9 cellular contexts compared by ENCODE assay signal in genomic region chr2:237486819-237487448, GRCh38. TPM values are rescaled to one million over a fixed set of nuclear protein-coding genes. Genes with fewer than 3 reads are reported as not detected.
DNase-seq lines count a peak whose midpoint lies in the region; ATAC-seq and TF ChIP-seq lines count a peak whose summit lies in the region.
"Had no signal": no experiment of that assay in that cellular context is flagged by ENCODE, and none has a peak within 500 bp of the region (broad histone marks: within the 10 kb centered on the region; RNA-seq: fewer than 3 reads in every experiment).

TSS of gene MLPH (plus strand) at chr2:237487251. CDS start at chr2:237493427, 6,176 bp downstream.

- peak; percentile 49 for DNase-seq in HPDE6-E6E7 (ENCODE audit: extremely low spot score)
- peak; percentile 62 to 87 for DNase-seq in T47D (ENCODE audit: low read depth in 1 of 2, low spot score in 1 of 2)
- DNase-seq in kidney epithelial cell (ENCODE audit: low read depth): no peak
- no peak for DNase-seq in H4 (ENCODE audit: low spot score)
- no peak for DNase-seq in stimulated activated CD4-positive, alpha-beta T cell treated with anti-CD3 and anti-CD28 coated beads, Interleukin-4, amount 100 ng/mL, for 4 hours

- peak within 1 kb of the TSS; percentile 68 for H3K4me3 ChIP-seq in kidney epithelial cell (ENCODE audit: low read depth, low read length)

- H3K27me3 ChIP-seq in kidney epithelial cell (ENCODE audit: control insufficient read depth, insufficient read depth, low read length): peaks cover 2% of the 10 kb centered on the region

- in situ Hi-C loops in T47D (cut with HindIII; ENCODE audit: low pct_unique_long_range_greater_than_20kb, low sequenced_read_pairs): no loop called here

- peaks cover 1% of the 10 kb centered on the region for H3K36me3 ChIP-seq in kidney epithelial cell (ENCODE audit: control insufficient read depth, insufficient read depth, low read length)
- H3K36me3 ChIP-seq: neutrophil had no signal

- TF ChIP-seq CTCF in kidney epithelial cell (IDR thresholded peaks at IDR 0.05; ENCODE audit: insufficient read depth, low read length, poor library complexity, severe bottlenecking) (no peak), subcutaneous adipose tissue (IDR thresholded peaks at IDR 0.05; ENCODE audit: low read depth) (no peak)

- ATAC-seq in HG03342 (IDR thresholded peaks at IDR 0.05; ENCODE audit: unreplicated experiment) (no peak), HG02981 (IDR thresholded peaks at IDR 0.05; ENCODE audit: unreplicated experiment) (no peak)

RNA-seq across cellular contexts. Expression of gene MLPH, which starts in this region (rescaled TPM):
- 27.3 and 44.6 TPM in 2 replicates for total RNA-seq in kidney epithelial cell
- 10 to 100 TPM in 3 of 4 donors, 1 to 10 TPM in 1; 7.1 to 24.7 (median 16.4) TPM for total RNA-seq in subcutaneous adipose tissue
- total RNA-seq in H4 (2014; rRNA removed; shearing (Covaris generic)): 7.7 and 9.9 TPM in 2 replicates

Comparison
In these comparisons a context has a peak if more than half of its experiments do, and no peak if none do; other contexts are left out.
1. DNase-seq: peak in HPDE6-E6E7 (single experiment) and T47D (2 of 2); none in kidney epithelial cell (single experiment), H4 (single experiment) and stimulated activated CD4-positive, alpha-beta T cell treated with anti-CD3 and anti-CD28 coated beads, Interleukin-4, amount 100 ng/mL, for 4 hours (0 of 2).